Comparison of ENCODE assay signal across 14 cellular contexts in the genomic region with DNA sequence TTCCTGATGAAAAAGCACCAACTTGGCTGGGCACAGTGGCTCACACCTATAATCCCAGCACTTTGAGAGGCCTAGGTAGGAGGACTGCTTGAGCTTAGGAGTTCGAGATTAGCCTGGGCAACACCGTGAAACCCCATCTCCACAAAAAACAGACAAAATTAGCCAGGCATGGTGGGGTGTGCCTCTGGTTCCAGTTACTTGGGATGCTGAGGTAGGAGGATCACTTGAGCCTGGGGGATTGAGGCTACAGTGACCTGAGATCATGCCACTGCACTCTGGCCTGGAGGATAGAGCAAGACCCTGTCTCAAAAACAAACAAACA. TPM values are rescaled to one million over a fixed set of nuclear protein-coding genes. Genes with fewer than 3 reads are reported as not detected.
DNase-seq lines count a peak whose midpoint lies in the region; ATAC-seq and TF ChIP-seq lines count a peak whose summit lies in the region.
"Had no signal": no experiment of that assay in that cellular context is flagged by ENCODE, and none has a peak within 500 bp of the region (broad histone marks: within the 10 kb centered on the region; RNA-seq: fewer than 3 reads in every experiment).

No MANE protein-coding gene starts in this region.

- H3K4me3 Mint-ChIP-seq in CD4-positive, alpha-beta memory T cell, result peak overlapping the region; percentile 27 to 90 (median 68)
- peak overlapping the region; percentile 90 for H3K4me3 Mint-ChIP-seq in activated naive CD8-positive, alpha-beta T cell treated with anti-CD3 and anti-CD28 coated beads for 36 hours
- peak overlapping the region; percentile 45 for H3K4me3 Mint-ChIP-seq in neural crest cell

- H3K27ac Mint-ChIP-seq in CD4-positive, alpha-beta memory T cell, result peak overlapping the region in 6 of 7 donors; percentile 7 to 97 (median 48)
- H3K27ac Mint-ChIP-seq in activated naive CD8-positive, alpha-beta T cell treated with anti-CD3 and anti-CD28 coated beads for 36 hours, result peak overlapping the region; percentile 59
- H3K27ac Mint-ChIP-seq in neural crest cell (ENCODE audit: unreplicated experiment), result peak overlapping the region; percentile 58

- H3K4me2 ChIP-seq in Karpas-422 (ENCODE audit: low read depth, low read length, poor library complexity, severe bottlenecking), result peak overlapping the region; percentile 92

- no peak overlapping the region for H2AFZ ChIP-seq in Karpas-422 (ENCODE audit: low read length)
- H2AFZ ChIP-seq: parathyroid adenoma had no signal

- no peaks in the 10 kb centered on the region for H3K27me3 ChIP-seq in CD4-positive, alpha-beta memory T cell (ENCODE audit: insufficient read depth, low read length)
- H3K27me3 ChIP-seq in Karpas-422 (ENCODE audit: low read length) (no peaks in the 10 kb centered on the region), HAP-1 (ENCODE audit: low read depth) (no peaks in the 10 kb centered on the region), breast epithelium (no peaks in the 10 kb centered on the region)
- H3K27me3 ChIP-seq: gastroesophageal sphincter had no signal

- ATAC-seq in HG03342 (IDR thresholded peaks at IDR 0.05; ENCODE audit: unreplicated experiment), result no peak
- ATAC-seq: gastroesophageal sphincter had no signal

- no peak overlapping the region for H3K27ac ChIP-seq in CD4-positive, alpha-beta memory T cell (ENCODE audit: low read depth, low read length)
- H3K27ac ChIP-seq in Karpas-422 (ENCODE audit: low read length) (peak overlapping the region; percentile 91), breast epithelium (peak overlapping the region in 1 of 2 donors; percentile 29)
- H3K27ac ChIP-seq: gastroesophageal sphincter, parathyroid adenoma, thoracic aorta had no signal

- H3K79me2 ChIP-seq in Karpas-422 (ENCODE audit: low read length), result peaks cover 91% of the 10 kb centered on the region

- peak overlapping the region; percentile 80 for H3K9ac ChIP-seq in Karpas-422 (ENCODE audit: low read length)
- H3K9ac ChIP-seq: parathyroid adenoma had no signal

- intact Hi-C loops in CD4-positive, alpha-beta memory T cell (cut with micrococcal nuclease), result no loop called here
- intact Hi-C loops in breast epithelium (cut with DNase I; ENCODE audit: low total_unique reads), result no loop called here

- H3K4me1 Mint-ChIP-seq in CD4-positive, alpha-beta memory T cell, result peaks cover 52 to 81% (median 70%) of the 10 kb centered on the region in 4 donors
- peaks cover 58% of the 10 kb centered on the region for H3K4me1 Mint-ChIP-seq in activated naive CD8-positive, alpha-beta T cell treated with anti-CD3 and anti-CD28 coated beads for 36 hours
- H3K4me1 Mint-ChIP-seq in neural crest cell, result peaks cover 64% of the 10 kb centered on the region

- H3K4me1 ChIP-seq in CD4-positive, alpha-beta memory T cell (ENCODE audit: insufficient read depth, low read length), result peaks cover 63% of the 10 kb centered on the region
- peaks cover 64% of the 10 kb centered on the region for H3K4me1 ChIP-seq in Karpas-422 (ENCODE audit: low read length)
- peaks cover 48% of the 10 kb centered on the region for H3K4me1 ChIP-seq in HAP-1
- peaks cover 13 to 14% of the 10 kb centered on the region in 2 donors for H3K4me1 ChIP-seq in breast epithelium

- no peaks in the 10 kb centered on the region for H3K9me2 ChIP-seq in Karpas-422 (replicated peaks; ENCODE audit: insufficient read depth, low read length)

- in situ Hi-C loops in HAP-1 (cut with MboI; ENCODE audit: low sequenced_read_pairs), result no loop called here

- no peak overlapping the region for H3K4me3 ChIP-seq in CD4-positive, alpha-beta memory T cell (ENCODE audit: low read length in 2 of 2)
- peak overlapping the region; percentile 73 for H3K4me3 ChIP-seq in Karpas-422 (ENCODE audit: low read length)
- H3K4me3 ChIP-seq in HAP-1, result no peak overlapping the region
- H3K4me3 ChIP-seq in breast epithelium, result peak overlapping the region in 1 of 3 donors; percentile 53
- H3K4me3 ChIP-seq: gastroesophageal sphincter, thoracic aorta had no signal

- H3K27me3 Mint-ChIP-seq in CD4-positive, alpha-beta memory T cell, result no peaks in the 10 kb centered on the region
- H3K27me3 Mint-ChIP-seq in activated naive CD8-positive, alpha-beta T cell treated with anti-CD3 and anti-CD28 coated beads for 36 hours, result no peaks in the 10 kb centered on the region
- H3K27me3 Mint-ChIP-seq in neural crest cell (ENCODE audit: low read depth), result no peaks in the 10 kb centered on the region

- H3K9me3 Mint-ChIP-seq in CD4-positive, alpha-beta memory T cell, result peaks cover 0 to 3% (median 0%) of the 10 kb centered on the region in 8 donors
- no peaks in the 10 kb centered on the region for H3K9me3 Mint-ChIP-seq in activated naive CD8-positive, alpha-beta T cell treated with anti-CD3 and anti-CD28 coated beads for 36 hours
- no peaks in the 10 kb centered on the region for H3K9me3 Mint-ChIP-seq in neural crest cell

- H3K36me3 ChIP-seq in CD4-positive, alpha-beta memory T cell (ENCODE audit: insufficient read depth, low read length), result peaks cover 13% of the 10 kb centered on the region
- H3K36me3 ChIP-seq in Karpas-422 (ENCODE audit: insufficient read depth, low read length) (peaks cover 15% of the 10 kb centered on the region; the same call in 1 of the 2 replicates), HAP-1 (replicated peaks) (peaks cover 36% of the 10 kb centered on the region), breast epithelium (no peaks in the 10 kb centered on the region)
- H3K36me3 ChIP-seq: thoracic aorta had no signal

- no peaks in the 10 kb centered on the region for H3K9me3 ChIP-seq in CD4-positive, alpha-beta memory T cell (ENCODE audit: control insufficient read depth in 1 of 2, low read length in 2 of 2)
- no peaks in the 10 kb centered on the region for H3K9me3 ChIP-seq in Karpas-422 (ENCODE audit: low read length)
- no peaks in the 10 kb centered on the region; the same call in 1 of the 2 replicates for H3K9me3 ChIP-seq in HAP-1
- H3K9me3 ChIP-seq in breast epithelium, result no peaks in the 10 kb centered on the region
- H3K9me3 ChIP-seq: gastroesophageal sphincter, thoracic aorta had no signal

- no peak for TF ChIP-seq CTCF in neural crest cell (conservative IDR thresholded peaks at IDR 0.05)
- no peak for TF ChIP-seq CTCF in breast epithelium (IDR thresholded peaks at IDR 0.05)

- H4K20me1 ChIP-seq in Karpas-422 (ENCODE audit: insufficient read depth, low read depth, low read length), result no peaks in the 10 kb centered on the region

- CTCF ChIA-PET in CD4-positive, alpha-beta memory T cell (lab: Charles Lee; ENCODE audit: partially characterized antibody), result interaction anchor here (0.9 to 1.0 kb wide), 2 partner anchors 32 to 184 kb away, joined by 3 to 4 read pairs; a partner anchor contains a TSS

- H3K36me3 Mint-ChIP-seq in CD4-positive, alpha-beta memory T cell, result peaks cover 25 to 50% of the 10 kb centered on the region in 2 donors
- H3K36me3 Mint-ChIP-seq in activated naive CD8-positive, alpha-beta T cell treated with anti-CD3 and anti-CD28 coated beads for 36 hours, result peaks cover 32% of the 10 kb centered on the region
- no peaks in the 10 kb centered on the region for H3K36me3 Mint-ChIP-seq in neural crest cell (ENCODE audit: low read depth)

- no peak for DNase-seq in CD4-positive, alpha-beta memory T cell
- no peak for DNase-seq in Karpas-422
- DNase-seq in activated naive CD8-positive, alpha-beta T cell treated with anti-CD3 and anti-CD28 coated beads for 36 hours, result no peak
- no peak for DNase-seq in neural crest cell (ENCODE audit: low read depth, low spot score)
- DNase-seq in HAP-1 (ENCODE audit: low spot score in 2 of 2), result no peak
- no peak for DNase-seq in SW480 (ENCODE audit: low spot score)
- DNase-seq in breast epithelium (ENCODE audit: low spot score in 2 of 2), result no peak
- DNase-seq: activated effector memory CD4-positive, alpha-beta T cell treated with Interleukin-2 at 50 U/mL for 16 hours; NCI-H1048; NCI-H774 had no signal

- POLR2A ChIA-PET in CD4-positive, alpha-beta memory T cell (lab: Charles Lee; ENCODE audit: partially characterized antibody), result interaction anchor here (4.3 to 6.4 kb wide), 2 partner anchors 21 to 34 kb away, joined by 40 to 68 read pairs; a partner anchor contains a TSS

- TF ChIP-seq POLR2A in breast epithelium (IDR thresholded peaks at IDR 0.05), result no peak

RNA-seq across cellular contexts. Expression of a gene that starts 3.0 kb away (rescaled TPM):
- 10 to 100 TPM; 54.0 to 59.7 TPM for total RNA-seq in CD4-positive, alpha-beta memory T cell
- polyA plus RNA-seq in CD4-positive, alpha-beta memory T cell, result 10 to 100 TPM in 1 of 2 donors, 1 to 10 TPM in 1; 7.9 to 19.7 TPM
- total RNA-seq in Karpas-422 (2014; rRNA removed; shearing (Covaris generic); ENCODE audit: low replicate concordance), result 42.1 and 46.1 TPM in 2 replicates
- 10 to 100 TPM; 46.9 to 51.3 TPM for total RNA-seq in activated naive CD8-positive, alpha-beta T cell treated with anti-CD3 and anti-CD28 coated beads for 36 hours
- total RNA-seq in neural crest cell, result 48.5 and 50.9 TPM in 2 replicates
- total RNA-seq in breast epithelium, result 10 to 100 TPM; 29.0 to 43.6 (median 35.4) TPM

RNA-seq across cellular contexts. Expression of a gene that starts 3.1 kb away (rescaled TPM):
- 10 to 100 TPM; 19.5 to 20.7 TPM for total RNA-seq in CD4-positive, alpha-beta memory T cell
- 10 to 100 TPM; 17.6 to 28.9 TPM for polyA plus RNA-seq in CD4-positive, alpha-beta memory T cell
- 13.8 and 43.5 TPM in 2 replicates for total RNA-seq in Karpas-422 (2014; rRNA removed; shearing (Covaris generic); ENCODE audit: low replicate concordance)
- 10 to 100 TPM; 34.5 to 36.6 TPM for total RNA-seq in activated naive CD8-positive, alpha-beta T cell treated with anti-CD3 and anti-CD28 coated beads for 36 hours
- 30.8 and 32.4 TPM in 2 replicates for total RNA-seq in neural crest cell
- 10 to 100 TPM in 2 of 3 donors, 1 to 10 TPM in 1; 8.8 to 17.4 (median 15.0) TPM for total RNA-seq in breast epithelium

RNA-seq across cellular contexts. Expression of a gene that starts 31.7 kb away (rescaled TPM):
- total RNA-seq in CD4-positive, alpha-beta memory T cell, result 10 to 100 TPM; 72.7 to 74.5 TPM
- polyA plus RNA-seq in CD4-positive, alpha-beta memory T cell, result 10 to 100 TPM; 22.2 to 45.4 TPM
- total RNA-seq in Karpas-422 (2014; rRNA removed; shearing (Covaris generic); ENCODE audit: low replicate concordance), result 39.4 and 46.0 TPM in 2 replicates
- total RNA-seq in activated naive CD8-positive, alpha-beta T cell treated with anti-CD3 and anti-CD28 coated beads for 36 hours, result 10 to 100 TPM; 45.9 to 50.1 TPM
- 33.6 and 34.3 TPM in 2 replicates for total RNA-seq in neural crest cell
- total RNA-seq in breast epithelium, result 10 to 100 TPM; 27.5 to 34.5 (median 29.0) TPM

RNA-seq across cellular contexts. Expression of a gene that starts 51.5 kb away (rescaled TPM):
- 1 to 10 TPM; 4.0 to 4.1 TPM for total RNA-seq in CD4-positive, alpha-beta memory T cell
- polyA plus RNA-seq in CD4-positive, alpha-beta memory T cell, result 1 to 10 TPM; 2.8 to 4.1 TPM
- 30.7 and 33.3 TPM in 2 replicates for total RNA-seq in Karpas-422 (2014; rRNA removed; shearing (Covaris generic); ENCODE audit: low replicate concordance)
- total RNA-seq in activated naive CD8-positive, alpha-beta T cell treated with anti-CD3 and anti-CD28 coated beads for 36 hours, result 10 to 100 TPM; 14.9 to 15.9 TPM
- total RNA-seq in neural crest cell, result 4.5 and 4.9 TPM in 2 replicates
- 1 to 10 TPM in 1 of 3 donors, under 1 TPM in 2; 0.59 to 1.3 (median 0.64) TPM for total RNA-seq in breast epithelium
